ENCODE assay signal across 7 cellular contexts in genomic region chr16:21532996-21533395, GRCh38.
DNase-seq lines count a peak whose midpoint lies in the region; ATAC-seq and TF ChIP-seq lines count a peak whose summit lies in the region.
"Not testable (repeated sequence)": the region's sequence is repeated elsewhere in the genome, so short reads cannot be mapped to it uniquely, and the experiment has no call there.

No MANE protein-coding gene starts in this region.

- not testable (repeated sequence) for H3K4me3 Mint-ChIP-seq in glutamatergic neuron (ENCODE audit: unreplicated experiment); neural progenitor cell; stimulated activated naive B cell treated with anti-CD40 and anti-IgM and Interleukin-4, amounts not matched to agents 10 μg/mL and 1 μg/mL and 100 μg/mL, for 72 hours

- not testable (repeated sequence) for H3K79me2 ChIP-seq in neural progenitor cell (ENCODE audit: low read depth)

- intact Hi-C loops in Right ventricle myocardium superior (cut with DNase I); left ventricle myocardium superior (cut with micrococcal nuclease); spleen (cut with DNase I; ENCODE audit: low total_unique reads): not testable (repeated sequence)

- not testable (repeated sequence) for TF ChIP-seq CTCF in glutamatergic neuron (IDR thresholded peaks at IDR 0.05; ENCODE audit: partially characterized antibody, unreplicated experiment); neural progenitor cell (IDR thresholded peaks at IDR 0.05); spleen (IDR thresholded peaks at IDR 0.05 in 8 of 11, conservative IDR thresholded peaks at IDR 0.05 in 3 of 11); upper lobe of left lung (IDR thresholded peaks at IDR 0.05)

- H3K27ac ChIP-seq in neural progenitor cell, spleen, upper lobe of left lung: not testable (repeated sequence)

- H3K4me1 ChIP-seq in neural progenitor cell, spleen, upper lobe of left lung: not testable (repeated sequence)

- H3F3A ChIP-seq in neural progenitor cell (ENCODE audit: low read depth) = not testable (repeated sequence)

- H3K36me3 ChIP-seq in neural progenitor cell, spleen, upper lobe of left lung: not testable (repeated sequence)

- not testable (repeated sequence) for H3K27me3 ChIP-seq in neural progenitor cell; spleen (replicated peaks in 1 of 7); upper lobe of left lung

- not testable (repeated sequence) for H3K9me3 ChIP-seq in neural progenitor cell (ENCODE audit: low read depth); spleen; upper lobe of left lung

- H3K4me2 ChIP-seq in neural progenitor cell = not testable (repeated sequence)

- not testable (repeated sequence) for TF ChIP-seq POLR2A in spleen (IDR thresholded peaks at IDR 0.05); upper lobe of left lung (IDR thresholded peaks at IDR 0.05)

- H3K4me3 ChIP-seq in neural progenitor cell, spleen, upper lobe of left lung: not testable (repeated sequence)

- not testable (repeated sequence) for H3K4me1 Mint-ChIP-seq in glutamatergic neuron (ENCODE audit: low read depth, unreplicated experiment); neural progenitor cell; stimulated activated naive B cell treated with anti-CD40 and anti-IgM and Interleukin-4, amounts not matched to agents 10 μg/mL and 1 μg/mL and 100 μg/mL, for 72 hours

- not testable (repeated sequence) for H3K9ac ChIP-seq in neural progenitor cell

- H3K27ac Mint-ChIP-seq in glutamatergic neuron (ENCODE audit: unreplicated experiment) = peak overlapping the region; percentile 75
- peak overlapping the region; percentile 54 for H3K27ac Mint-ChIP-seq in neural progenitor cell
- H3K27ac Mint-ChIP-seq in stimulated activated naive B cell treated with anti-CD40 and anti-IgM and Interleukin-4, amounts not matched to agents 10 μg/mL and 1 μg/mL and 100 μg/mL, for 72 hours = peak overlapping the region; percentile 52

- not testable (repeated sequence) for H4K20me1 ChIP-seq in neural progenitor cell (ENCODE audit: low read depth)

- not testable (repeated sequence) for H3K36me3 Mint-ChIP-seq in glutamatergic neuron (ENCODE audit: unreplicated experiment); neural progenitor cell; stimulated activated naive B cell treated with anti-CD40 and anti-IgM and Interleukin-4, amounts not matched to agents 10 μg/mL and 1 μg/mL and 100 μg/mL, for 72 hours

- not testable (repeated sequence) for DNase-seq in glutamatergic neuron; neural progenitor cell (ENCODE audit: low spot score); stimulated activated naive B cell treated with anti-CD40 and anti-IgM and Interleukin-4, amounts not matched to agents 10 μg/mL and 1 μg/mL and 100 μg/mL, for 72 hours; upper lobe of left lung
- peak; percentile 13 for DNase-seq in Right ventricle myocardium superior
- peak; percentile 15 for DNase-seq in left ventricle myocardium superior
- peak; percentile 50 for DNase-seq in spleen

- WGBS in spleen, 5 donors = 89 to 97% (median 95%) methylated on average over 6 to 7 of the region's 7 CpGs
- WGBS in upper lobe of left lung, 2 donors = 99% methylated on average over 6 of the region's 7 CpGs

- H3K9me3 Mint-ChIP-seq in glutamatergic neuron (ENCODE audit: unreplicated experiment); neural progenitor cell; stimulated activated naive B cell treated with anti-CD40 and anti-IgM and Interleukin-4, amounts not matched to agents 10 μg/mL and 1 μg/mL and 100 μg/mL, for 72 hours: not testable (repeated sequence)

- ATAC-seq in Right ventricle myocardium superior (ENCODE audit: poor library complexity); left ventricle myocardium superior; stimulated activated naive B cell treated with anti-CD40 and anti-IgM and Interleukin-4, amounts not matched to agents 10 μg/mL and 1 μg/mL and 100 μg/mL, for 72 hours (replicated peaks): not testable (repeated sequence)
- ATAC-seq in upper lobe of left lung (ENCODE audit: low FRiP score in 2 of 2) = peak; percentile 5 to 23

- H2AFZ ChIP-seq in neural progenitor cell (replicated peaks) = not testable (repeated sequence)

- not testable (repeated sequence) for H3K27me3 Mint-ChIP-seq in glutamatergic neuron (ENCODE audit: unreplicated experiment); neural progenitor cell (ENCODE audit: insufficient read depth, low read depth); stimulated activated naive B cell treated with anti-CD40 and anti-IgM and Interleukin-4, amounts not matched to agents 10 μg/mL and 1 μg/mL and 100 μg/mL, for 72 hours

- TF ChIP-seq EP300 in upper lobe of left lung (IDR thresholded peaks at IDR 0.05) = not testable (repeated sequence)
